ENCODE assay signal across 9 cellular contexts in genomic region chr11:22337571-22338464, GRCh38. TPM values are rescaled to one million over a fixed set of nuclear protein-coding genes. Genes with fewer than 3 reads are reported as not detected.
DNase-seq lines count a peak whose midpoint lies in the region; ATAC-seq, FAIRE-seq and TF ChIP-seq lines count a peak whose summit lies in the region.
"Had no signal": no experiment of that assay in that cellular context is flagged by ENCODE, and none has a peak within 500 bp of the region (broad histone marks: within the 10 kb centered on the region; RNA-seq: fewer than 3 reads in every experiment).

Gene SLC17A6, plus strand, starts transcription at chr11:22338381. Its CDS starts 153 bp downstream, at chr11:22338534.

- no peak within 1 kb of the TSS for H3K4me3 ChIP-seq in pancreas

- TF ChIP-seq CTCF in brain (conservative IDR thresholded peaks at IDR 0.05) (no peak), pancreas (IDR thresholded peaks at IDR 0.05) (no peak)

- no peak within 1 kb of the TSS for H3K4me3 Mint-ChIP-seq in activated CD4-positive, alpha-beta memory T cell treated with anti-CD3 and anti-CD28 coated beads for 36 hours
- H3K4me3 Mint-ChIP-seq in activated CD4-positive, alpha-beta memory T cell treated with anti-CD3 and anti-CD28 coated beads, Interleukin-2, amount 10 ng/mL, durations not matched to agents 7 days and 5 days: no peak within 1 kb of the TSS
- H3K4me3 Mint-ChIP-seq in brain: peak within 1 kb of the TSS; percentile 81 to 88 (median 85)
- H3K4me3 Mint-ChIP-seq: naive B cell had no signal

- H3K27ac ChIP-seq in pancreas: no peak within 1 kb of the TSS

- H3K4me1 ChIP-seq in pancreas: no peaks in the 10 kb centered on the region

- FAIRE-seq in pancreas (lab: Jason Lieb, UNC): no peak

- no peak within 1 kb of the TSS for H3K27ac Mint-ChIP-seq in activated CD4-positive, alpha-beta memory T cell treated with anti-CD3 and anti-CD28 coated beads for 36 hours
- H3K27ac Mint-ChIP-seq in activated CD4-positive, alpha-beta memory T cell treated with anti-CD3 and anti-CD28 coated beads, Interleukin-2, amount 10 ng/mL, durations not matched to agents 7 days and 5 days: no peak within 1 kb of the TSS
- H3K27ac Mint-ChIP-seq in brain: peak within 1 kb of the TSS; percentile 16 to 95 (median 92)
- H3K27ac Mint-ChIP-seq: naive B cell had no signal

- DNase-seq in activated CD4-positive, alpha-beta memory T cell treated with anti-CD3 and anti-CD28 coated beads for 36 hours: peak; percentile 18
- DNase-seq in activated CD4-positive, alpha-beta memory T cell treated with anti-CD3 and anti-CD28 coated beads, Interleukin-2, amount 10 ng/mL, durations not matched to agents 7 days and 5 days: no peak
- DNase-seq in NCI-H1694 treated with DMSO at 0.1 percent for 48 hours (lab: John Stamatoyannopoulos, UW): peak; percentile 74
- DNase-seq in pancreas: no peak
- DNase-seq in dedifferentiated amniotic fluid mesenchymal stem cell (ENCODE audit: extremely low spot score): no peak
- DNase-seq: naive B cell had no signal

- no peaks in the 10 kb centered on the region for H3K36me3 Mint-ChIP-seq in activated CD4-positive, alpha-beta memory T cell treated with anti-CD3 and anti-CD28 coated beads for 36 hours
- peaks cover 5% of the 10 kb centered on the region for H3K36me3 Mint-ChIP-seq in activated CD4-positive, alpha-beta memory T cell treated with anti-CD3 and anti-CD28 coated beads, Interleukin-2, amount 10 ng/mL, durations not matched to agents 7 days and 5 days (ENCODE audit: low read depth)
- no peaks in the 10 kb centered on the region for H3K36me3 Mint-ChIP-seq in brain

- H3K27me3 ChIP-seq in pancreas: peaks cover 5 to 34% (median 21%) of the 10 kb centered on the region in 4 donors

- POLR2A ChIA-PET in activated CD4-positive, alpha-beta memory T cell treated with anti-CD3 and anti-CD28 coated beads for 36 hours (lab: Charles Lee): no interaction called here
- POLR2A ChIA-PET in activated CD4-positive, alpha-beta memory T cell treated with anti-CD3 and anti-CD28 coated beads, Interleukin-2, amount 10 ng/mL, durations not matched to agents 7 days and 5 days (lab: Charles Lee): no interaction called here

- intact Hi-C loops in activated CD4-positive, alpha-beta memory T cell treated with anti-CD3 and anti-CD28 coated beads for 36 hours (cut with micrococcal nuclease): loop anchor here (2.0 to 10.0 kb wide), 2 partner anchors 217 to 491 kb away; partner anchors contain the start of gene SVIP
- intact Hi-C loops in pancreas (cut with DNase I): no loop called here

- no peaks in the 10 kb centered on the region for H3K9me3 Mint-ChIP-seq in activated CD4-positive, alpha-beta memory T cell treated with anti-CD3 and anti-CD28 coated beads for 36 hours
- no peaks in the 10 kb centered on the region for H3K9me3 Mint-ChIP-seq in activated CD4-positive, alpha-beta memory T cell treated with anti-CD3 and anti-CD28 coated beads, Interleukin-2, amount 10 ng/mL, durations not matched to agents 7 days and 5 days
- peaks cover 4 to 12% (median 6%) of the 10 kb centered on the region in 5 experiments for H3K9me3 Mint-ChIP-seq in brain

- peaks cover 54% of the 10 kb centered on the region for H3K27me3 Mint-ChIP-seq in activated CD4-positive, alpha-beta memory T cell treated with anti-CD3 and anti-CD28 coated beads for 36 hours
- H3K27me3 Mint-ChIP-seq in activated CD4-positive, alpha-beta memory T cell treated with anti-CD3 and anti-CD28 coated beads, Interleukin-2, amount 10 ng/mL, durations not matched to agents 7 days and 5 days: peaks cover 53% of the 10 kb centered on the region
- H3K27me3 Mint-ChIP-seq in brain: peaks cover 70% of the 10 kb centered on the region

- H3K4me1 Mint-ChIP-seq in activated CD4-positive, alpha-beta memory T cell treated with anti-CD3 and anti-CD28 coated beads for 36 hours (ENCODE audit: low read depth): peaks cover 12% of the 10 kb centered on the region
- H3K4me1 Mint-ChIP-seq in activated CD4-positive, alpha-beta memory T cell treated with anti-CD3 and anti-CD28 coated beads, Interleukin-2, amount 10 ng/mL, durations not matched to agents 7 days and 5 days: peaks cover 4% of the 10 kb centered on the region
- H3K4me1 Mint-ChIP-seq in brain: peaks cover 21% of the 10 kb centered on the region

- CTCF ChIA-PET in activated CD4-positive, alpha-beta memory T cell treated with anti-CD3 and anti-CD28 coated beads for 36 hours (lab: Charles Lee): no interaction called here
- CTCF ChIA-PET in activated CD4-positive, alpha-beta memory T cell treated with anti-CD3 and anti-CD28 coated beads, Interleukin-2, amount 10 ng/mL, durations not matched to agents 7 days and 5 days (lab: Charles Lee): no interaction called here

- H3K36me3 ChIP-seq in pancreas: no peaks in the 10 kb centered on the region

- ATAC-seq in pancreas (peak in 3 of 4 donors; percentile 70 to 79 (median 71)), HG03378 (IDR thresholded peaks at IDR 0.05; ENCODE audit: unreplicated experiment) (no peak), GM21423 (IDR thresholded peaks at IDR 0.05; ENCODE audit: unreplicated experiment) (no peak)

- WGBS in pancreas, 2 donors: 5 to 6% methylated on average over 26 of the region's 26 CpGs

- H3K9me3 ChIP-seq in pancreas: no peaks in the 10 kb centered on the region

RNA-seq across cellular contexts. Expression of gene SLC17A6, which starts in this region (rescaled TPM):
- total RNA-seq in activated CD4-positive, alpha-beta memory T cell treated with anti-CD3 and anti-CD28 coated beads for 36 hours: not detected
- total RNA-seq in activated CD4-positive, alpha-beta memory T cell treated with anti-CD3 and anti-CD28 coated beads, Interleukin-2, amount 10 ng/mL, durations not matched to agents 7 days and 5 days: not detected
- 0.41 TPM for polyA plus RNA-seq in brain (ENCODE audit: insufficient read depth, low read depth, low replicate concordance)
- total RNA-seq in pancreas: 1 to 10 TPM in 1 of 6 donors, under 1 TPM in 5; 0.12 to 1.3 (median 0.15) TPM
- 1 to 10 TPM in 1 of 2 donors, under 1 TPM in 1; 0.42 to 4.0 TPM for polyA plus RNA-seq in pancreas

Comparison
In these comparisons a context has a peak if more than half of its experiments do, and no peak if none do; other contexts are left out.
1. Peak in DNase-seq in activated CD4-positive, alpha-beta memory T cell treated with anti-CD3 and anti-CD28 coated beads for 36 hours; RNA of the gene not detected or under 1 TPM.
2. H3K27ac Mint-ChIP-seq: peak in brain (5 of 5); none in activated CD4-positive, alpha-beta memory T cell treated with anti-CD3 and anti-CD28 coated beads for 36 hours (single experiment) and activated CD4-positive, alpha-beta memory T cell treated with anti-CD3 and anti-CD28 coated beads, Interleukin-2, amount 10 ng/mL, durations not matched to agents 7 days and 5 days (single experiment).
3. H3K4me3 Mint-ChIP-seq: peak in brain (5 of 5); none in activated CD4-positive, alpha-beta memory T cell treated with anti-CD3 and anti-CD28 coated beads for 36 hours (single experiment) and activated CD4-positive, alpha-beta memory T cell treated with anti-CD3 and anti-CD28 coated beads, Interleukin-2, amount 10 ng/mL, durations not matched to agents 7 days and 5 days (single experiment).
4. ATAC-seq: peak in pancreas (3 of 4); none in HG03378 (single experiment) and GM21423 (single experiment).